ENCODE assay signal across 20 cellular contexts in genomic region chr11:110897035-110897434, GRCh38.
A peak's percentile ranks its signal among the peaks of the same experiment; 100 is the strongest.
DNase-seq lines count a peak whose midpoint lies in the region; ATAC-seq and TF ChIP-seq lines count a peak whose summit lies in the region.
"Had no signal": no experiment of that assay in that cellular context is flagged by ENCODE, and none has a peak within 500 bp of the region (broad histone marks: within the 10 kb centered on the region; RNA-seq: fewer than 3 reads in every experiment).

No MANE protein-coding gene starts in this region.

- peaks cover 15% of the 10 kb centered on the region for H3K9me3 Mint-ChIP-seq in mesothelial cell of epicardium
- no peaks in the 10 kb centered on the region for H3K9me3 Mint-ChIP-seq in stimulated activated naive B cell treated with anti-CD40 and anti-IgM and Interleukin-4, amounts not matched to agents 10 μg/mL and 1 μg/mL and 100 μg/mL, for 72 hours

- H3K4me1 Mint-ChIP-seq in mesothelial cell of epicardium: peaks cover 10% of the 10 kb centered on the region
- no peaks in the 10 kb centered on the region for H3K4me1 Mint-ChIP-seq in stimulated activated naive B cell treated with anti-CD40 and anti-IgM and Interleukin-4, amounts not matched to agents 10 μg/mL and 1 μg/mL and 100 μg/mL, for 72 hours
- H3K4me1 Mint-ChIP-seq: stimulated activated naive CD8-positive, alpha-beta T cell treated with anti-CD3 and anti-CD28 coated beads, Interleukin-15, amount 100 ng/mL, for 72 hours had no signal

- H3K4me3 ChIP-seq in cardiac fibroblast (replicated peaks in 1 of 2; ENCODE audit: low read depth in 2 of 2, low read length in 2 of 2): no peak overlapping the region
- H3K4me3 ChIP-seq: dorsolateral prefrontal cortex, MG63, upper lobe of right lung had no signal

- TF ChIP-seq CTCF in cardiac fibroblast (IDR thresholded peaks at IDR 0.05; ENCODE audit: low read depth, low read length): no peak
- TF ChIP-seq CTCF in mesothelial cell of epicardium (IDR thresholded peaks at IDR 0.05; ENCODE audit: unreplicated experiment): no peak

- H3K4me3 Mint-ChIP-seq in mesothelial cell of epicardium: no peak overlapping the region
- no peak overlapping the region for H3K4me3 Mint-ChIP-seq in stimulated activated naive B cell treated with anti-CD40 and anti-IgM and Interleukin-4, amounts not matched to agents 10 μg/mL and 1 μg/mL and 100 μg/mL, for 72 hours
- H3K4me3 Mint-ChIP-seq: stimulated activated naive CD8-positive, alpha-beta T cell treated with anti-CD3 and anti-CD28 coated beads, Interleukin-15, amount 100 ng/mL, for 72 hours had no signal

- peak overlapping the region; percentile 18 for H3K27ac Mint-ChIP-seq in mesothelial cell of epicardium
- no peak overlapping the region for H3K27ac Mint-ChIP-seq in stimulated activated naive B cell treated with anti-CD40 and anti-IgM and Interleukin-4, amounts not matched to agents 10 μg/mL and 1 μg/mL and 100 μg/mL, for 72 hours
- H3K27ac Mint-ChIP-seq: stimulated activated naive CD8-positive, alpha-beta T cell treated with anti-CD3 and anti-CD28 coated beads, Interleukin-15, amount 100 ng/mL, for 72 hours had no signal

- ATAC-seq in stimulated activated naive B cell treated with anti-CD40 and anti-IgM and Interleukin-4, amounts not matched to agents 10 μg/mL and 1 μg/mL and 100 μg/mL, for 72 hours (replicated peaks): no peak
- ATAC-seq: esophagus mucosa; stimulated activated naive CD8-positive, alpha-beta T cell treated with anti-CD3 and anti-CD28 coated beads, Interleukin-15, amount 100 ng/mL, for 72 hours; upper lobe of right lung had no signal

- DNase-seq in AG08396 (ENCODE audit: low spot score) (peak; percentile 16), HS-5 (ENCODE audit: low read depth) (peak; percentile 41), cardiac fibroblast (ENCODE audit: low read depth in 2 of 2) (peak; percentile 52 to 73), mesothelial cell of epicardium (ENCODE audit: low spot score in 2 of 2, unreplicated experiment in 2 of 2) (no peak), OCI-M2 (lab: John Stamatoyannopoulos, UW; ENCODE audit: unreplicated experiment) (no peak), NCI-H1436 treated with DMSO at 0.1 percent for 48 hours (lab: John Stamatoyannopoulos, UW) (no peak), cerebellar cortex (ENCODE audit: low spot score) (no peak)
- no peak for DNase-seq in stimulated activated naive B cell treated with anti-CD40 and anti-IgM and Interleukin-4, amounts not matched to agents 10 μg/mL and 1 μg/mL and 100 μg/mL, for 72 hours
- DNase-seq: activated CD4-positive, CD25-positive, alpha-beta regulatory T cell treated with anti-CD3 and anti-CD28 coated beads, Interleukin-2, amount 50 U/mL, for 72 hours; anterior cingulate cortex; COR-L47; dorsolateral prefrontal cortex; kidney; NCI-H187; retina; SIG-M5; stimulated activated naive CD8-positive, alpha-beta T cell treated with anti-CD3 and anti-CD28 coated beads, Interleukin-15, amount 100 ng/mL, for 72 hours; upper lobe of right lung had no signal

- H3K27me3 Mint-ChIP-seq in mesothelial cell of epicardium (ENCODE audit: low read depth): no peaks in the 10 kb centered on the region
- peaks cover 13 to 17% of the 10 kb centered on the region in 2 donors for H3K27me3 Mint-ChIP-seq in stimulated activated naive B cell treated with anti-CD40 and anti-IgM and Interleukin-4, amounts not matched to agents 10 μg/mL and 1 μg/mL and 100 μg/mL, for 72 hours
- H3K27me3 Mint-ChIP-seq: stimulated activated naive CD8-positive, alpha-beta T cell treated with anti-CD3 and anti-CD28 coated beads, Interleukin-15, amount 100 ng/mL, for 72 hours had no signal

- H3K36me3 Mint-ChIP-seq in mesothelial cell of epicardium: peaks cover 2% of the 10 kb centered on the region
- H3K36me3 Mint-ChIP-seq in stimulated activated naive B cell treated with anti-CD40 and anti-IgM and Interleukin-4, amounts not matched to agents 10 μg/mL and 1 μg/mL and 100 μg/mL, for 72 hours: no peaks in the 10 kb centered on the region

Comparison
In these comparisons a context has a peak if more than half of its experiments do, and no peak if none do; other contexts are left out.
1. DNase-seq: peak in AG08396 (single experiment), HS-5 (single experiment) and cardiac fibroblast (2 of 2); none in mesothelial cell of epicardium (0 of 2), OCI-M2 (single experiment), NCI-H1436 treated with DMSO at 0.1 percent for 48 hours (single experiment), stimulated activated naive B cell treated with anti-CD40 and anti-IgM and Interleukin-4, amounts not matched to agents 10 μg/mL and 1 μg/mL and 100 μg/mL, for 72 hours (single experiment) and cerebellar cortex (single experiment).